ENCODE assay signal across 1 cellular context in the genomic region with DNA sequence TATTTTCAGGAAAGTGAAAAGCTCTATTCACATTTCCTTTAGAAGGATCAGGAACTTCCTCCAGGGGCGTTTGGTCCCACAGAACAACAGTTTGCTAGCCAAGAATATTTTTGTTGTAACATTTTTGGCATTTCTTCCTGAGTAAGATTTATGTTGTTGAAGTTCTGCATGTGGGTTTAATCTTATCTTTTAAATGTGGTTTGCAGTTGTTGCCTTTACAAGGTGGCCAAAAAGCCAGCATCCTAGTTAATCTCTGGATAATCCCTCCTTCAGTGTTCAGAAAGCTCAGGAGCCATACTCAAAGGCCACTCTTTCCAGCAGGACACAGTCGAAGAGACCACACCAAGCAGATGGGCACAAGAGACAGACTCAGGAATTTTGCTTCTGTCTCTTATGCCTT.
TF ChIP-seq lines count a peak whose summit lies in the region.

No MANE protein-coding gene starts in this region.

TF ChIP-seq in K562, 482 proteins besides CTCF, POLR2A, EP300 and RAD21 (continues in another document):
- TF ChIP-seq ETV6 (IDR thresholded peaks at IDR 0.05; ENCODE audit: borderline replicate concordance in 1 of 2, low read depth in 2 of 2, low read length in 1 of 2) (no peak), ETV6 (CRISPR knock-in tag; IDR thresholded peaks at IDR 0.05; ENCODE audit: borderline replicate concordance) (no peak), DPF2 (IDR thresholded peaks at IDR 0.05) (peak; percentile 36; the same call in 1 of the 2 replicates), CBFA2T3 (IDR thresholded peaks at IDR 0.05) (peak; percentile 53), SMC3 (conservative IDR thresholded peaks at IDR 0.05; ENCODE audit: insufficient read depth, low read depth, low read length) (no peak), CBFA2T2 (conservative IDR thresholded peaks at IDR 0.05) (peak; percentile 31), NR2C1 (IDR thresholded peaks at IDR 0.05) (no peak), NR2C1 (tag; IDR thresholded peaks at IDR 0.05) (no peak), HLTF (IDR thresholded peaks at IDR 0.05) (no peak), NR3C1 (CRISPR knock-in tag; IDR thresholded peaks at IDR 0.05) (no peak), HDAC8 (tag; IDR thresholded peaks at IDR 0.05) (no peak), PTTG1 (tag; IDR thresholded peaks at IDR 0.05; ENCODE audit: low read depth) (no peak), FOS (IDR thresholded peaks at IDR 0.05; ENCODE audit: extremely low read depth, insufficient read length) (no peak), POLR3A (IDR thresholded peaks at IDR 0.05; ENCODE audit: borderline replicate concordance, extremely low read depth, insufficient read depth, insufficient read length) (no peak), NEUROD1 (IDR thresholded peaks at IDR 0.05; ENCODE audit: borderline replicate concordance, low read depth, low read length, partially characterized antibody) (no peak), CC2D1A (IDR thresholded peaks at IDR 0.05) (no peak), SMAD2 (IDR thresholded peaks at IDR 0.05; ENCODE audit: low read depth, low read length) (no peak), SOX6 (IDR thresholded peaks at IDR 0.05) (peak; percentile 39; the same call in 1 of the 2 replicates), IFI16 (CRISPR knock-in tag; IDR thresholded peaks at IDR 0.05) (no peak), RNF2 (IDR thresholded peaks at IDR 0.05) (no peak), TSC22D4 (tag; IDR thresholded peaks at IDR 0.05) (no peak), FOSL1 (tag; conservative IDR thresholded peaks at IDR 0.05) (no peak), CREB1 (IDR thresholded peaks at IDR 0.05) (no peak), CREB1 (CRISPR knock-in tag; IDR thresholded peaks at IDR 0.05) (no peak), TAL1 (IDR thresholded peaks at IDR 0.05) (peak; percentile 48), PTRF (tag; IDR thresholded peaks at IDR 0.05) (no peak), TRIM24 (IDR thresholded peaks at IDR 0.05) (no peak), ZNF764 (CRISPR knock-in tag; IDR thresholded peaks at IDR 0.05; ENCODE audit: low read depth) (no peak), ATF7 (IDR thresholded peaks at IDR 0.05) (no peak), RBM34 (IDR thresholded peaks at IDR 0.05; ENCODE audit: borderline replicate concordance, insufficient read depth, low read length) (no peak), ZNF644 (tag; IDR thresholded peaks at IDR 0.05; ENCODE audit: low read depth) (no peak), FOXP1 (CRISPR knock-in tag; IDR thresholded peaks at IDR 0.05) (no peak), ZNF584 (CRISPR knock-in tag; IDR thresholded peaks at IDR 0.05; ENCODE audit: low read depth) (no peak), ZNF282 (CRISPR knock-in tag; IDR thresholded peaks at IDR 0.05) (no peak), SMARCE1 (IDR thresholded peaks at IDR 0.05) (peak; percentile 56; the same call in 1 of the 2 replicates), SMARCC2 (IDR thresholded peaks at IDR 0.05; ENCODE audit: low read depth) (no peak)
- TF ChIP-seq, protein P1, sequence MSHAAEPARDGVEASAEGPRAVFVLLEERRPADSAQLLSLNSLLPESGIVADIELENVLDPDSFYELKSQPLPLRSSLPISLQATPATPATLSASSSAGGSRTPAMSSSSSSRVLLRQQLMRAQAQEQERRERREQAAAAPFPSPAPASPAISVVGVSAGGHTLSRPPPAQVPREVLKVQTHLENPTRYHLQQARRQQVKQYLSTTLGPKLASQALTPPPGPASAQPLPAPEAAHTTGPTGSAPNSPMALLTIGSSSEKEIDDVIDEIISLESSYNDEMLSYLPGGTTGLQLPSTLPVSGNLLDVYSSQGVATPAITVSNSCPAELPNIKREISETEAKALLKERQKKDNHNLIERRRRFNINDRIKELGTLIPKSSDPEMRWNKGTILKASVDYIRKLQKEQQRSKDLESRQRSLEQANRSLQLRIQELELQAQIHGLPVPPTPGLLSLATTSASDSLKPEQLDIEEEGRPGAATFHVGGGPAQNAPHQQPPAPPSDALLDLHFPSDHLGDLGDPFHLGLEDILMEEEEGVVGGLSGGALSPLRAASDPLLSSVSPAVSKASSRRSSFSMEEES (CRISPR knock-in tag; IDR thresholded peaks at IDR 0.05), result no peak
- TF ChIP-seq, protein P2, sequence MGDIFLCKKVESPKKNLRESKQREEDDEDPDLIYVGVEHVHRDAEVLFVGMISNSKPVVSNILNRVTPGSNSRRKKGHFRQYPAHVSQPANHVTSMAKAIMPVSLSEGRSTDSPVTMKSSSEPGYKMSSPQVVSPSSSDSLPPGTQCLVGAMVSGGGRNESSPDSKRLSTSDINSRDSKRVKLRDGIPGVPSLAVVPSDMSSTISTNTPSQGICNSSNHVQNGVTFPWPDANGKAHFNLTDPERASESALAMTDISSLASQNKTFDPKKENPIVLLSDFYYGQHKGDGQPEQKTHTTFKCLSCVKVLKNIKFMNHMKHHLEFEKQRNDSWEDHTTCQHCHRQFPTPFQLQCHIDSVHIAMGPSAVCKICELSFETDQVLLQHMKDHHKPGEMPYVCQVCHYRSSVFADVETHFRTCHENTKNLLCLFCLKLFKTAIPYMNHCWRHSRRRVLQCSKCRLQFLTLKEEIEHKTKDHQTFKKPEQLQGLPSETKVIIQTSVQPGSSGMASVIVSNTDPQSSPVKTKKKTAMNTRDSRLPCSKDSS (IDR thresholded peaks at IDR 0.05; ENCODE audit: low read depth, partially characterized antibody), result no peak
- TF ChIP-seq, protein P3, sequence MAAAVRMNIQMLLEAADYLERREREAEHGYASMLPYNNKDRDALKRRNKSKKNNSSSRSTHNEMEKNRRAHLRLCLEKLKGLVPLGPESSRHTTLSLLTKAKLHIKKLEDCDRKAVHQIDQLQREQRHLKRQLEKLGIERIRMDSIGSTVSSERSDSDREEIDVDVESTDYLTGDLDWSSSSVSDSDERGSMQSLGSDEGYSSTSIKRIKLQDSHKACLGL (CRISPR knock-in tag; IDR thresholded peaks at IDR 0.05; ENCODE audit: borderline replicate concordance, poor library complexity, severe bottlenecking), result no peak
- TF ChIP-seq, protein P4, sequence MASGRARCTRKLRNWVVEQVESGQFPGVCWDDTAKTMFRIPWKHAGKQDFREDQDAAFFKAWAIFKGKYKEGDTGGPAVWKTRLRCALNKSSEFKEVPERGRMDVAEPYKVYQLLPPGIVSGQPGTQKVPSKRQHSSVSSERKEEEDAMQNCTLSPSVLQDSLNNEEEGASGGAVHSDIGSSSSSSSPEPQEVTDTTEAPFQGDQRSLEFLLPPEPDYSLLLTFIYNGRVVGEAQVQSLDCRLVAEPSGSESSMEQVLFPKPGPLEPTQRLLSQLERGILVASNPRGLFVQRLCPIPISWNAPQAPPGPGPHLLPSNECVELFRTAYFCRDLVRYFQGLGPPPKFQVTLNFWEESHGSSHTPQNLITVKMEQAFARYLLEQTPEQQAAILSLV (tag; IDR thresholded peaks at IDR 0.05), result no peak
- TF ChIP-seq, protein P5, sequence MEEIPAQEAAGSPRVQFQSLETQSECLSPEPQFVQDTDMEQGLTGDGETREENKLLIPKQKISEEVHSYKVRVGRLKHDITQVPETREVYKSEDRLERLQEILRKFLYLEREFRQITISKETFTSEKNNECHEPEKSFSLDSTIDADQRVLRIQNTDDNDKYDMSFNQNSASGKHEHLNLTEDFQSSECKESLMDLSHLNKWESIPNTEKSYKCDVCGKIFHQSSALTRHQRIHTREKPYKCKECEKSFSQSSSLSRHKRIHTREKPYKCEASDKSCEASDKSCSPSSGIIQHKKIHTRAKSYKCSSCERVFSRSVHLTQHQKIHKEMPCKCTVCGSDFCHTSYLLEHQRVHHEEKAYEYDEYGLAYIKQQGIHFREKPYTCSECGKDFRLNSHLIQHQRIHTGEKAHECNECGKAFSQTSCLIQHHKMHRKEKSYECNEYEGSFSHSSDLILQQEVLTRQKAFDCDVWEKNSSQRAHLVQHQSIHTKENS (CRISPR knock-in tag; IDR thresholded peaks at IDR 0.05), result no peak
- TF ChIP-seq, protein P6, sequence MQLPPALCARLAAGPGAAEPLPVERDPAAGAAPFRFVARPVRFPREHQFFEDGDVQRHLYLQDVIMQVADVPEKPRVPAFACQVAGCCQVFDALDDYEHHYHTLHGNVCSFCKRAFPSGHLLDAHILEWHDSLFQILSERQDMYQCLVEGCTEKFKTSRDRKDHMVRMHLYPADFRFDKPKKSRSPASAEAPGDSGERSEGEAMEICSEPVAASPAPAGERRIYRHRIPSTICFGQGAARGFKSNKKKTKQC (CRISPR knock-in tag; IDR thresholded peaks at IDR 0.05), result no peak
- TF ChIP-seq, protein P7, sequence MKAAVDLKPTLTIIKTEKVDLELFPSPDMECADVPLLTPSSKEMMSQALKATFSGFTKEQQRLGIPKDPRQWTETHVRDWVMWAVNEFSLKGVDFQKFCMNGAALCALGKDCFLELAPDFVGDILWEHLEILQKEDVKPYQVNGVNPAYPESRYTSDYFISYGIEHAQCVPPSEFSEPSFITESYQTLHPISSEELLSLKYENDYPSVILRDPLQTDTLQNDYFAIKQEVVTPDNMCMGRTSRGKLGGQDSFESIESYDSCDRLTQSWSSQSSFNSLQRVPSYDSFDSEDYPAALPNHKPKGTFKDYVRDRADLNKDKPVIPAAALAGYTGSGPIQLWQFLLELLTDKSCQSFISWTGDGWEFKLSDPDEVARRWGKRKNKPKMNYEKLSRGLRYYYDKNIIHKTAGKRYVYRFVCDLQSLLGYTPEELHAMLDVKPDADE (conservative IDR thresholded peaks at IDR 0.05; ENCODE audit: control insufficient read depth, low read depth, low read length), result no peak
- TF ChIP-seq, protein P8, sequence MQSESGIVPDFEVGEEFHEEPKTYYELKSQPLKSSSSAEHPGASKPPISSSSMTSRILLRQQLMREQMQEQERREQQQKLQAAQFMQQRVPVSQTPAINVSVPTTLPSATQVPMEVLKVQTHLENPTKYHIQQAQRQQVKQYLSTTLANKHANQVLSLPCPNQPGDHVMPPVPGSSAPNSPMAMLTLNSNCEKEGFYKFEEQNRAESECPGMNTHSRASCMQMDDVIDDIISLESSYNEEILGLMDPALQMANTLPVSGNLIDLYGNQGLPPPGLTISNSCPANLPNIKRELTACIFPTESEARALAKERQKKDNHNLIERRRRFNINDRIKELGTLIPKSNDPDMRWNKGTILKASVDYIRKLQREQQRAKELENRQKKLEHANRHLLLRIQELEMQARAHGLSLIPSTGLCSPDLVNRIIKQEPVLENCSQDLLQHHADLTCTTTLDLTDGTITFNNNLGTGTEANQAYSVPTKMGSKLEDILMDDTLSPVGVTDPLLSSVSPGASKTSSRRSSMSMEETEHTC (IDR thresholded peaks at IDR 0.05), result no peak
- TF ChIP-seq, protein P9, sequence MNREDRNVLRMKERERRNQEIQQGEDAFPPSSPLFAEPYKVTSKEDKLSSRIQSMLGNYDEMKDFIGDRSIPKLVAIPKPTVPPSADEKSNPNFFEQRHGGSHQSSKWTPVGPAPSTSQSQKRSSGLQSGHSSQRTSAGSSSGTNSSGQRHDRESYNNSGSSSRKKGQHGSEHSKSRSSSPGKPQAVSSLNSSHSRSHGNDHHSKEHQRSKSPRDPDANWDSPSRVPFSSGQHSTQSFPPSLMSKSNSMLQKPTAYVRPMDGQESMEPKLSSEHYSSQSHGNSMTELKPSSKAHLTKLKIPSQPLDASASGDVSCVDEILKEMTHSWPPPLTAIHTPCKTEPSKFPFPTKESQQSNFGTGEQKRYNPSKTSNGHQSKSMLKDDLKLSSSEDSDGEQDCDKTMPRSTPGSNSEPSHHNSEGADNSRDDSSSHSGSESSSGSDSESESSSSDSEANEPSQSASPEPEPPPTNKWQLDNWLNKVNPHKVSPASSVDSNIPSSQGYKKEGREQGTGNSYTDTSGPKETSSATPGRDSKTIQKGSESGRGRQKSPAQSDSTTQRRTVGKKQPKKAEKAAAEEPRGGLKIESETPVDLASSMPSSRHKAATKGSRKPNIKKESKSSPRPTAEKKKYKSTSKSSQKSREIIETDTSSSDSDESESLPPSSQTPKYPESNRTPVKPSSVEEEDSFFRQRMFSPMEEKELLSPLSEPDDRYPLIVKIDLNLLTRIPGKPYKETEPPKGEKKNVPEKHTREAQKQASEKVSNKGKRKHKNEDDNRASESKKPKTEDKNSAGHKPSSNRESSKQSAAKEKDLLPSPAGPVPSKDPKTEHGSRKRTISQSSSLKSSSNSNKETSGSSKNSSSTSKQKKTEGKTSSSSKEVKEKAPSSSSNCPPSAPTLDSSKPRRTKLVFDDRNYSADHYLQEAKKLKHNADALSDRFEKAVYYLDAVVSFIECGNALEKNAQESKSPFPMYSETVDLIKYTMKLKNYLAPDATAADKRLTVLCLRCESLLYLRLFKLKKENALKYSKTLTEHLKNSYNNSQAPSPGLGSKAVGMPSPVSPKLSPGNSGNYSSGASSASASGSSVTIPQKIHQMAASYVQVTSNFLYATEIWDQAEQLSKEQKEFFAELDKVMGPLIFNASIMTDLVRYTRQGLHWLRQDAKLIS (CRISPR knock-in tag; IDR thresholded peaks at IDR 0.05), result no peak
- TF ChIP-seq, protein P10, sequence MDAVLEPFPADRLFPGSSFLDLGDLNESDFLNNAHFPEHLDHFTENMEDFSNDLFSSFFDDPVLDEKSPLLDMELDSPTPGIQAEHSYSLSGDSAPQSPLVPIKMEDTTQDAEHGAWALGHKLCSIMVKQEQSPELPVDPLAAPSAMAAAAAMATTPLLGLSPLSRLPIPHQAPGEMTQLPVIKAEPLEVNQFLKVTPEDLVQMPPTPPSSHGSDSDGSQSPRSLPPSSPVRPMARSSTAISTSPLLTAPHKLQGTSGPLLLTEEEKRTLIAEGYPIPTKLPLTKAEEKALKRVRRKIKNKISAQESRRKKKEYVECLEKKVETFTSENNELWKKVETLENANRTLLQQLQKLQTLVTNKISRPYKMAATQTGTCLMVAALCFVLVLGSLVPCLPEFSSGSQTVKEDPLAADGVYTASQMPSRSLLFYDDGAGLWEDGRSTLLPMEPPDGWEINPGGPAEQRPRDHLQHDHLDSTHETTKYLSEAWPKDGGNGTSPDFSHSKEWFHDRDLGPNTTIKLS (IDR thresholded peaks at IDR 0.05; ENCODE audit: borderline replicate concordance, low read depth), result no peak
- TF ChIP-seq, protein P11, sequence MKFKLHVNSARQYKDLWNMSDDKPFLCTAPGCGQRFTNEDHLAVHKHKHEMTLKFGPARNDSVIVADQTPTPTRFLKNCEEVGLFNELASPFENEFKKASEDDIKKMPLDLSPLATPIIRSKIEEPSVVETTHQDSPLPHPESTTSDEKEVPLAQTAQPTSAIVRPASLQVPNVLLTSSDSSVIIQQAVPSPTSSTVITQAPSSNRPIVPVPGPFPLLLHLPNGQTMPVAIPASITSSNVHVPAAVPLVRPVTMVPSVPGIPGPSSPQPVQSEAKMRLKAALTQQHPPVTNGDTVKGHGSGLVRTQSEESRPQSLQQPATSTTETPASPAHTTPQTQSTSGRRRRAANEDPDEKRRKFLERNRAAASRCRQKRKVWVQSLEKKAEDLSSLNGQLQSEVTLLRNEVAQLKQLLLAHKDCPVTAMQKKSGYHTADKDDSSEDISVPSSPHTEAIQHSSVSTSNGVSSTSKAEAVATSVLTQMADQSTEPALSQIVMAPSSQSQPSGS (CRISPR knock-in tag; IDR thresholded peaks at IDR 0.05), result no peak
- TF ChIP-seq, protein P12, sequence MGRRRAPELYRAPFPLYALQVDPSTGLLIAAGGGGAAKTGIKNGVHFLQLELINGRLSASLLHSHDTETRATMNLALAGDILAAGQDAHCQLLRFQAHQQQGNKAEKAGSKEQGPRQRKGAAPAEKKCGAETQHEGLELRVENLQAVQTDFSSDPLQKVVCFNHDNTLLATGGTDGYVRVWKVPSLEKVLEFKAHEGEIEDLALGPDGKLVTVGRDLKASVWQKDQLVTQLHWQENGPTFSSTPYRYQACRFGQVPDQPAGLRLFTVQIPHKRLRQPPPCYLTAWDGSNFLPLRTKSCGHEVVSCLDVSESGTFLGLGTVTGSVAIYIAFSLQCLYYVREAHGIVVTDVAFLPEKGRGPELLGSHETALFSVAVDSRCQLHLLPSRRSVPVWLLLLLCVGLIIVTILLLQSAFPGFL (CRISPR knock-in tag; IDR thresholded peaks at IDR 0.05), result no peak
